In the genomic region with DNA sequence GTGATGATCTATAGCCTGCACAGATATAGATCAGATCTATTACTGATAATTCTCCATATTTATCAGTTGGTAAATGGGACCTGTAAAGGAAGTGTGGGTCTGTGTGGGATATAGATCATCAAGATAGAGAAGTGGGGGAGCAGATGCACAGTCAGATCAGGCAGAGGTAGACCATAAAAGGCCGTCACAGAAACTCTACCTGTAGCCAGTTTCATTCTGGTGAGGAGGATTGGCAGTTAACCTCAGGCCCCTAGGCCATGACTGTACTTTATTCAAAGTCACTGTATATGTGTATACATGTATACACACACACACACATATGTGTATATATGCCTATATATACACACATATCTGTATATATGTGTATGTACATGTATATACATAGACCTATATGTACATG, we compare ENCODE assay signal across 17 cellular contexts.
"Had no signal": no experiment of that assay in that cellular context is flagged by ENCODE, and none has a peak within 500 bp of the region (broad histone marks: within the 10 kb centered on the region; RNA-seq: fewer than 3 reads in every experiment).

No MANE protein-coding gene starts in this region.

- ATAC-seq: esophagus mucosa; mucosa of descending colon; naive thymus-derived CD8-positive, alpha-beta T cell had no signal

- H3K27ac Mint-ChIP-seq: naive thymus-derived CD8-positive, alpha-beta T cell had no signal

- H3K9me3 ChIP-seq: gastrocnemius medialis, heart right ventricle, mucosa of descending colon, right atrium auricular region, sigmoid colon had no signal

- H3K27me3 ChIP-seq: dorsolateral prefrontal cortex, gastrocnemius medialis, heart right ventricle, right atrium auricular region, sigmoid colon had no signal

- H3K36me3 Mint-ChIP-seq: naive thymus-derived CD8-positive, alpha-beta T cell had no signal

- H3K9me3 Mint-ChIP-seq: naive thymus-derived CD8-positive, alpha-beta T cell; neural crest cell had no signal

- H3K27ac ChIP-seq: dorsolateral prefrontal cortex, heart right ventricle, right atrium auricular region had no signal

- H3K4me3 ChIP-seq: dorsolateral prefrontal cortex, gastrocnemius medialis, heart right ventricle, mucosa of descending colon, right atrium auricular region, sigmoid colon, skin epidermis had no signal

- H3K36me3 ChIP-seq: gastrocnemius medialis, heart right ventricle, right atrium auricular region, sigmoid colon had no signal

- H3K4me1 Mint-ChIP-seq: naive thymus-derived CD8-positive, alpha-beta T cell had no signal

- DNase-seq: cortex of kidney; dorsolateral prefrontal cortex; effector memory CD4-positive, alpha-beta T cell; heart right ventricle; kidney glomerular epithelial cell; mammary epithelial cell; mucosa of descending colon; naive thymus-derived CD8-positive, alpha-beta T cell; sigmoid colon; stimulated activated CD4-positive, alpha-beta T cell treated with anti-CD3 and anti-CD28 coated beads, Interleukin-12 subunit alpha, Interleukin-12 subunit beta, amount 100 ng/mL, for 4 hours; stimulated activated naive CD4-positive, alpha-beta T cell treated with Interleukin-2 at 50 U/mL for 16 hours; trophoblast cell had no signal

- H3K4me3 Mint-ChIP-seq: naive thymus-derived CD8-positive, alpha-beta T cell; neural crest cell had no signal
